Comparison of ENCODE assay signal across 8 cellular contexts in genomic region chr10:72298774-72299519, GRCh38. TPM values are rescaled to one million over a fixed set of nuclear protein-coding genes. Genes with fewer than 3 reads are reported as not detected.
DNase-seq lines count a peak whose midpoint lies in the region; ATAC-seq and TF ChIP-seq lines count a peak whose summit lies in the region.

No MANE protein-coding gene starts in this region.

- ATAC-seq in WTC11 (no peak), gastroesophageal sphincter (no peak)

- no peak for TF ChIP-seq POLR2A in gastroesophageal sphincter (IDR thresholded peaks at IDR 0.05)

- no peak overlapping the region for H3K4me2 ChIP-seq in smooth muscle cell

- H4K20me1 ChIP-seq in smooth muscle cell (ENCODE audit: low read depth) = no peaks in the 10 kb centered on the region

- H3K27me3 Mint-ChIP-seq in WTC11 (ENCODE audit: low read depth) = peaks cover 4% of the 10 kb centered on the region; the same call in 1 of the 2 replicates

- H3K9me3 Mint-ChIP-seq in WTC11 = peaks cover 8% of the 10 kb centered on the region

- 80 to 89% methylated on average over 1 to 6 of the region's 13 CpGs for WGBS in gastroesophageal sphincter (ENCODE audit: low coverage in 1 of 2), 2 donors
- 94% methylated on average over 13 of the region's 13 CpGs for WGBS in smooth muscle cell (ENCODE audit: low lambda C conversion rate)

- no peak overlapping the region for H3K4me3 Mint-ChIP-seq in WTC11

- H3K27ac ChIP-seq in gastroesophageal sphincter (peak overlapping the region in 3 of 4 donors; percentile 91 to 94 (median 93)), smooth muscle cell (ENCODE audit: low read depth) (peak overlapping the region; percentile 83)

- H3K27me3 ChIP-seq in gastroesophageal sphincter (no peaks in the 10 kb centered on the region), smooth muscle cell (ENCODE audit: low read depth) (no peaks in the 10 kb centered on the region)

- no peak for TF ChIP-seq CTCF in WTC11 (IDR thresholded peaks at IDR 0.05)
- no peak for TF ChIP-seq CTCF in gastroesophageal sphincter (IDR thresholded peaks at IDR 0.05)
- TF ChIP-seq CTCF in smooth muscle cell (IDR thresholded peaks at IDR 0.05; ENCODE audit: borderline replicate concordance, insufficient read depth, poor library complexity, severe bottlenecking) = no peak

- CTCF ChIA-PET in WTC11 (lab: Charles Lee) = no interaction called here

- DNase-seq in WTC11 (ENCODE audit: low spot score) (no peak), smooth muscle cell (lab: John Stamatoyannopoulos, UW; ENCODE audit: unreplicated experiment) (no peak), NCI-H2081 (lab: John Stamatoyannopoulos, UW) (no peak), KBM-7 (no peak), NCI-H226 (no peak), DMS153 (lab: John Stamatoyannopoulos, UW) (no peak)

- in situ Hi-C loops in KBM-7 (cut with MboI; ENCODE audit: low pct_unique_long_range_greater_than_20kb, low sequenced_read_pairs) = no loop called here

- H3K4me1 Mint-ChIP-seq in WTC11 = peaks cover 25% of the 10 kb centered on the region

- peaks cover 9% of the 10 kb centered on the region for H3F3A ChIP-seq in smooth muscle cell (ENCODE audit: low read depth)

- no peak for TF ChIP-seq EP300 in gastroesophageal sphincter (IDR thresholded peaks at IDR 0.05)

- H3K4me1 ChIP-seq in ES-I3 (ENCODE audit: insufficient read depth, low read length) (peaks cover 17% of the 10 kb centered on the region), gastroesophageal sphincter (peaks cover 0 to 22% (median 8%) of the 10 kb centered on the region in 3 donors), smooth muscle cell (ENCODE audit: low read depth) (peaks cover 6% of the 10 kb centered on the region)

- POLR2A ChIA-PET in WTC11 (lab: Charles Lee) = interaction anchor here (0.6 to 2.4 kb wide), 5 partner anchors 13 to 24 kb away, joined by 3 to 13 read pairs (median 5); no protein-coding TSS in a partner anchor

- H3K9me3 ChIP-seq in ES-I3 (ENCODE audit: control insufficient read depth, insufficient read depth, low read length) (no peaks in the 10 kb centered on the region), gastroesophageal sphincter (no peaks in the 10 kb centered on the region), smooth muscle cell (replicated peaks; ENCODE audit: low read depth) (no peaks in the 10 kb centered on the region)

- peak overlapping the region; percentile 57; the same call in 1 of the 2 replicates for H3K27ac Mint-ChIP-seq in WTC11

- peaks cover 3% of the 10 kb centered on the region for H3K36me3 Mint-ChIP-seq in WTC11

- H2AFZ ChIP-seq in smooth muscle cell (ENCODE audit: low read depth) = no peak overlapping the region

- H3K9ac ChIP-seq in ES-I3 (ENCODE audit: low read depth, low read length) (peak overlapping the region; percentile 75; the same call in 1 of the 2 replicates), smooth muscle cell (ENCODE audit: low read depth) (no peak overlapping the region)

- H3K4me3 ChIP-seq in gastroesophageal sphincter = no peak overlapping the region
- H3K4me3 ChIP-seq in smooth muscle cell = no peak overlapping the region

- no peaks in the 10 kb centered on the region for H3K36me3 ChIP-seq in ES-I3 (ENCODE audit: insufficient read depth, low read length)
- H3K36me3 ChIP-seq in gastroesophageal sphincter = no peaks in the 10 kb centered on the region
- H3K36me3 ChIP-seq in smooth muscle cell (ENCODE audit: low read depth) = no peaks in the 10 kb centered on the region

- H3K79me2 ChIP-seq in smooth muscle cell (ENCODE audit: low read depth) = no peaks in the 10 kb centered on the region

TF ChIP-seq in WTC11, 78 proteins besides CTCF, POLR2A, EP300 and RAD21:
- TF ChIP-seq PRRX2 (CRISPR knock-in tag; IDR thresholded peaks at IDR 0.05) (no peak), FOXP1 (CRISPR knock-in tag; IDR thresholded peaks at IDR 0.05; ENCODE audit: borderline replicate concordance) (0 out of 2 replicates have a peak, but pooled peaks have one; percentile 31)
TF ChIP-seq in WTC11: peak in this region for 1.

RNA-seq across cellular contexts. Expression of gene DDIT4, which starts 25.2 kb away (rescaled TPM):
- 118 to 158 TPM (median 153 TPM) in 3 replicates for total RNA-seq in WTC11 (2021)
- total RNA-seq in gastroesophageal sphincter = 100 to 1,000 TPM; 129 to 189 (median 133) TPM
- 161 and 198 TPM in 2 replicates for total RNA-seq in smooth muscle cell
- polyA plus RNA-seq in smooth muscle cell = 248 and 299 TPM in 2 replicates

RNA-seq across cellular contexts. Expression of gene DNAJB12, which starts 55.8 kb away (rescaled TPM):
- total RNA-seq in WTC11 (2021) = 19.3 to 21.6 TPM (median 20.0 TPM) in 3 replicates
- 10 to 100 TPM; 28.6 to 43.0 (median 33.4) TPM for total RNA-seq in gastroesophageal sphincter
- total RNA-seq in smooth muscle cell = 12.5 and 14.3 TPM in 2 replicates
- polyA plus RNA-seq in smooth muscle cell = 24.5 and 26.7 TPM in 2 replicates
